ENCODE assay signal across 8 cellular contexts in genomic region chr11:67120881-67121710, GRCh38. TPM values are rescaled to one million over a fixed set of nuclear protein-coding genes. Genes with fewer than 3 reads are reported as not detected.
DNase-seq lines count a peak whose midpoint lies in the region; ATAC-seq, FAIRE-seq and TF ChIP-seq lines count a peak whose summit lies in the region.

No MANE protein-coding gene starts in this region.

- WGBS in SK-N-SH (ENCODE audit: low lambda C conversion rate), result 9% methylated on average over 9 of the region's 9 CpGs

- H3K4me2 ChIP-seq in HCT116 (ENCODE audit: low read length), result peak overlapping the region; percentile 96
- H3K4me2 ChIP-seq in SK-N-SH, result peak overlapping the region; percentile 77
- peak overlapping the region; percentile 95 for H3K4me2 ChIP-seq in neural progenitor cell

- POLR2A ChIA-PET in CD4-positive, alpha-beta T cell (lab: Charles Lee), result interaction anchor here (0.6 to 1.1 kb wide), 2 partner anchors 11 to 181 kb away, joined by 3 read pairs; no protein-coding TSS in a partner anchor
- POLR2A ChIA-PET in HCT116 (lab: Charles Lee) (no interaction called here), SK-N-SH (lab: Yijun Ruan, JAX) (no interaction called here)

- H3K79me2 ChIP-seq in HCT116 (ENCODE audit: insufficient read depth, low read length), result peaks cover 59% of the 10 kb centered on the region
- H3K79me2 ChIP-seq in SK-N-SH (ENCODE audit: insufficient read depth), result peaks cover 66% of the 10 kb centered on the region
- peaks cover 76% of the 10 kb centered on the region for H3K79me2 ChIP-seq in neural progenitor cell (ENCODE audit: low read depth)

- no peak for TF ChIP-seq RAD21 in HCT116 (IDR thresholded peaks at IDR 0.05; ENCODE audit: low read depth)
- TF ChIP-seq RAD21 in SK-N-SH (IDR thresholded peaks at IDR 0.05; ENCODE audit: low read length), result no peak

- RAD21 ChIA-PET in HCT116 (lab: Charles Lee; ENCODE audit: low non-redundant PET in 1 of 2, low total read pairs in 2 of 2, uncharacterized antibody in 2 of 2, unreplicated experiment in 2 of 2), result no interaction called here

- no peaks in the 10 kb centered on the region for H3K27me3 Mint-ChIP-seq in CD4-positive, alpha-beta T cell
- peaks cover 11% of the 10 kb centered on the region for H3K27me3 Mint-ChIP-seq in neural progenitor cell (ENCODE audit: insufficient read depth, low read depth)

- H3K4me1 Mint-ChIP-seq in CD4-positive, alpha-beta T cell (ENCODE audit: low read depth), result peaks cover 35% of the 10 kb centered on the region
- peaks cover 20% of the 10 kb centered on the region for H3K4me1 Mint-ChIP-seq in neural progenitor cell

- TF ChIP-seq POLR2A in HCT116 (IDR thresholded peaks at IDR 0.05; ENCODE audit: borderline replicate concordance, extremely low read depth, insufficient read depth, insufficient read length), result no peak

- H3K4me3 ChIP-seq in HCT116 (replicated peaks in 1 of 2; ENCODE audit: low read depth in 1 of 2, low read length in 2 of 2) (peak overlapping the region; percentile 91 to 95), SK-N-SH (ENCODE audit: low read depth in 2 of 2, low read length in 1 of 2) (peak overlapping the region; percentile 82 to 100), epithelial cell of proximal tubule (ENCODE audit: low read depth, low read length) (peak overlapping the region; percentile 98), neural progenitor cell (peak overlapping the region; percentile 95)

- H3K27ac Mint-ChIP-seq in CD4-positive, alpha-beta T cell, result peak overlapping the region; percentile 88
- peak overlapping the region; percentile 52 for H3K27ac Mint-ChIP-seq in neural progenitor cell

- H3K9me2 ChIP-seq in HCT116 (ENCODE audit: insufficient read depth), result no peaks in the 10 kb centered on the region
- no peaks in the 10 kb centered on the region for H3K9me2 ChIP-seq in SK-N-SH

- CTCF ChIA-PET in CD4-positive, alpha-beta T cell (lab: Charles Lee), result interaction anchor here (0.7 kb wide), 1 partner anchor 261 kb away, joined by 3 read pairs; no protein-coding TSS in a partner anchor
- CTCF ChIA-PET in HCT116 (lab: Charles Lee), result no interaction called here
- CTCF ChIA-PET in SK-N-SH (lab: Yijun Ruan, JAX), result interaction anchor here (1.0 to 1.3 kb wide), 3 partner anchors 141 to 261 kb away, joined by 3 read pairs; no protein-coding TSS in a partner anchor

- FAIRE-seq in frontal cortex (lab: Jason Lieb, UNC), result no peak

- peak overlapping the region; percentile 10 for H3K27ac ChIP-seq in CD4-positive, alpha-beta T cell (ENCODE audit: low read depth, low read length)
- H3K27ac ChIP-seq in HCT116 (ENCODE audit: low read depth, low read length), result peak overlapping the region; percentile 13; the same call in 1 of the 2 replicates
- peak overlapping the region; percentile 39 to 67; a peak in 3 of 4 replicates for H3K27ac ChIP-seq in SK-N-SH (ENCODE audit: low read depth in 2 of 2, low read length in 1 of 2)
- no peak overlapping the region for H3K27ac ChIP-seq in neural progenitor cell

- no peaks in the 10 kb centered on the region for H3K9me3 Mint-ChIP-seq in CD4-positive, alpha-beta T cell
- no peaks in the 10 kb centered on the region for H3K9me3 Mint-ChIP-seq in neural progenitor cell

- H3K4me1 ChIP-seq in HCT116 (ENCODE audit: control insufficient read depth in 1 of 2, insufficient read depth in 2 of 2, low read length in 2 of 2), result peaks cover 7 to 13% of the 10 kb centered on the region in 2 experiments
- peaks cover 0 to 6% of the 10 kb centered on the region in 2 experiments; a peak in 3 of 4 replicates for H3K4me1 ChIP-seq in SK-N-SH (ENCODE audit: control insufficient read depth in 1 of 2, insufficient read depth in 2 of 2, low read depth in 1 of 2, low read length in 1 of 2)
- peaks cover 23% of the 10 kb centered on the region for H3K4me1 ChIP-seq in neural progenitor cell

- TF ChIP-seq CTCF in CD4-positive, alpha-beta T cell (IDR thresholded peaks at IDR 0.05), result no peak
- TF ChIP-seq CTCF in HCT116 (IDR thresholded peaks at IDR 0.05 in 2 of 3, conservative IDR thresholded peaks at IDR 0.05 in 1 of 3; ENCODE audit: borderline replicate concordance in 1 of 3, insufficient read depth in 1 of 3, low read depth in 2 of 3, low read length in 2 of 3) (no peak), SK-N-SH (IDR thresholded peaks at IDR 0.05) (no peak), epithelial cell of proximal tubule (conservative IDR thresholded peaks at IDR 0.05; ENCODE audit: low read depth, low read length) (no peak), neural progenitor cell (IDR thresholded peaks at IDR 0.05) (no peak)

- H3K9ac ChIP-seq in HCT116 (ENCODE audit: low read length), result peak overlapping the region; percentile 85
- H3K9ac ChIP-seq in SK-N-SH, result peak overlapping the region; percentile 81
- peak overlapping the region; percentile 80 for H3K9ac ChIP-seq in neural progenitor cell

- H3K4me3 Mint-ChIP-seq in CD4-positive, alpha-beta T cell, result peak overlapping the region; percentile 92
- peak overlapping the region; percentile 93 for H3K4me3 Mint-ChIP-seq in neural progenitor cell

- intact Hi-C loops in CD4-positive, alpha-beta T cell (cut with DNase I, micrococcal nuclease), result loop anchor here (5.0 kb wide), 3 partner anchors 39 to 46 kb away; no protein-coding TSS in a partner anchor
- intact Hi-C loops in HCT116 (cut with micrococcal nuclease), result no loop called here

- H3K36me3 Mint-ChIP-seq in CD4-positive, alpha-beta T cell (ENCODE audit: low read depth), result peaks cover 42% of the 10 kb centered on the region
- peaks cover 12% of the 10 kb centered on the region for H3K36me3 Mint-ChIP-seq in neural progenitor cell

- no peaks in the 10 kb centered on the region for H3K27me3 ChIP-seq in CD4-positive, alpha-beta T cell (ENCODE audit: control insufficient read depth, insufficient read depth, low read length)
- H3K27me3 ChIP-seq in HCT116 (ENCODE audit: insufficient read depth, low read length) (no peaks in the 10 kb centered on the region), SK-N-SH (ENCODE audit: insufficient read depth) (no peaks in the 10 kb centered on the region), neural progenitor cell (peaks cover 12% of the 10 kb centered on the region)

- ATAC-seq in CD4-positive, alpha-beta T cell (ENCODE audit: poor library complexity), result no peak
- ATAC-seq in HCT116, result no peak
- ATAC-seq in GM18517 (IDR thresholded peaks at IDR 0.05; ENCODE audit: unreplicated experiment), result no peak
- ATAC-seq in GM21423 (IDR thresholded peaks at IDR 0.05; ENCODE audit: unreplicated experiment), result no peak

- H2AFZ ChIP-seq in HCT116 (ENCODE audit: low read depth, low read length, poor library complexity, severe bottlenecking) (no peak overlapping the region), SK-N-SH (ENCODE audit: low read depth) (no peak overlapping the region), neural progenitor cell (replicated peaks) (no peak overlapping the region)

- no peak for DNase-seq in CD4-positive, alpha-beta T cell
- no peak for DNase-seq in HCT116 (ENCODE audit: low read depth, low spot score)
- no peak for DNase-seq in SK-N-SH
- no peak for DNase-seq in epithelial cell of proximal tubule (ENCODE audit: low read depth)
- no peak for DNase-seq in neural progenitor cell (ENCODE audit: low spot score)
- no peak for DNase-seq in frontal cortex (ENCODE audit: low spot score in 2 of 2)

- H3K9me3 ChIP-seq in CD4-positive, alpha-beta T cell (ENCODE audit: control insufficient read depth, low read length), result no peaks in the 10 kb centered on the region
- no peaks in the 10 kb centered on the region for H3K9me3 ChIP-seq in HCT116 (ENCODE audit: control insufficient read depth in 1 of 2, insufficient read depth in 1 of 2, low read depth in 1 of 2, low read length in 2 of 2)
- no peaks in the 10 kb centered on the region for H3K9me3 ChIP-seq in SK-N-SH
- no peaks in the 10 kb centered on the region for H3K9me3 ChIP-seq in neural progenitor cell (ENCODE audit: low read depth)

- TSS peak; percentile 55 for BruUV-seq in HCT116 (replicated peaks; lab: Mats Ljungman, UMichigan)

- no peak for TF ChIP-seq EP300 in SK-N-SH (IDR thresholded peaks at IDR 0.05; ENCODE audit: borderline replicate concordance in 1 of 2, low read depth in 1 of 2, low read length in 1 of 2)

- H3F3A ChIP-seq in SK-N-SH (replicated peaks; ENCODE audit: insufficient read depth) (peaks cover 17% of the 10 kb centered on the region), neural progenitor cell (ENCODE audit: low read depth) (peaks cover 19% of the 10 kb centered on the region)

- H4K20me1 ChIP-seq in HCT116 (ENCODE audit: insufficient read depth), result no peaks in the 10 kb centered on the region
- H4K20me1 ChIP-seq in SK-N-SH (ENCODE audit: insufficient read depth), result peaks cover 45% of the 10 kb centered on the region
- peaks cover 62% of the 10 kb centered on the region for H4K20me1 ChIP-seq in neural progenitor cell (ENCODE audit: low read depth)

- peaks cover 7 to 10% of the 10 kb centered on the region in 2 experiments; a peak in 3 of 4 replicates for H3K36me3 ChIP-seq in HCT116 (ENCODE audit: control insufficient read depth in 1 of 2, insufficient read depth in 2 of 2, low read length in 2 of 2)
- peaks cover 0 to 18% of the 10 kb centered on the region in 2 experiments for H3K36me3 ChIP-seq in SK-N-SH (replicated peaks in 1 of 2; ENCODE audit: control insufficient read depth in 1 of 2, insufficient read depth in 2 of 2, low read length in 1 of 2)
- no peaks in the 10 kb centered on the region for H3K36me3 ChIP-seq in neural progenitor cell

TF ChIP-seq in HCT116, 20 proteins besides CTCF, POLR2A, EP300 and RAD21 (continues in another document):
- TF ChIP-seq FOSL1 (IDR thresholded peaks at IDR 0.05; ENCODE audit: low read depth), result no peak
- TF ChIP-seq ATF3 (IDR thresholded peaks at IDR 0.05), result no peak
- TF ChIP-seq ELF1 (IDR thresholded peaks at IDR 0.05; ENCODE audit: borderline replicate concordance, low read depth), result no peak
- TF ChIP-seq EZH2 (IDR thresholded peaks at IDR 0.05), result no peak

TF ChIP-seq in SK-N-SH, 30 proteins besides CTCF, POLR2A, EP300 and RAD21 (continues in another document):
- TF ChIP-seq NRF1 (IDR thresholded peaks at IDR 0.05; ENCODE audit: low read depth, low read length), result no peak
- no peak for TF ChIP-seq PBX3 (IDR thresholded peaks at IDR 0.05)

RNA-seq across cellular contexts. Expression of gene KDM2A, which starts 2.0 kb away (rescaled TPM):
- 100 to 1,000 TPM; 410 to 412 TPM for total RNA-seq in CD4-positive, alpha-beta T cell
- total RNA-seq in HCT116 (2021; ENCODE audit: unreplicated experiment), result 50.4 TPM
- polyA plus RNA-seq in HCT116 (2012), result 32.3 and 36.2 TPM in 2 replicates
- polyA plus RNA-seq in SK-N-SH (2012; rRNA removed), result 28.4 and 30.8 TPM in 2 replicates
- polyA plus RNA-seq in SK-N-SH (2012; cell fraction: cytosol; rRNA removed), result 12.9 and 16.9 TPM in 2 replicates
- polyA plus RNA-seq in SK-N-SH (2012; cell fraction: nucleus; rRNA removed), result 77.9 and 95.3 TPM in 2 replicates
- 28.5 and 34.1 TPM in 2 replicates for total RNA-seq in epithelial cell of proximal tubule
- 38.8 and 49.5 TPM in 2 replicates for total RNA-seq in neural progenitor cell (ENCODE audit: low replicate concordance)
- 35.5 TPM for total RNA-seq in frontal cortex
